In genomic region chr10:125061557-125062243, GRCh38 we compare ENCODE assay signal across 9 cellular contexts.
DNase-seq lines count a peak whose midpoint lies in the region; ATAC-seq, FAIRE-seq and TF ChIP-seq lines count a peak whose summit lies in the region.
"Had no signal": no experiment of that assay in that cellular context is flagged by ENCODE, and none has a peak within 500 bp of the region (broad histone marks: within the 10 kb centered on the region; RNA-seq: fewer than 3 reads in every experiment).

No MANE protein-coding gene starts in this region.

- H3K27me3 ChIP-seq in ascending aorta (no peaks in the 10 kb centered on the region), muscle layer of colon (ENCODE audit: control insufficient read depth in 1 of 2, insufficient read depth in 2 of 2, low read length in 2 of 2) (no peaks in the 10 kb centered on the region), MG63 (no peaks in the 10 kb centered on the region)

- peak overlapping the region; percentile 29 for H3K4me2 ChIP-seq in A549

- H3K9me3 ChIP-seq in A549 (no peaks in the 10 kb centered on the region), ascending aorta (no peaks in the 10 kb centered on the region), muscle layer of colon (ENCODE audit: low read length) (no peaks in the 10 kb centered on the region), MG63 (peaks cover 5% of the 10 kb centered on the region; the same call in 1 of the 2 replicates)

- WGBS in A549 (ENCODE audit: missing lambda C conversion rate) = 83% methylated on average over 21 of the region's 21 CpGs

- H3K9ac ChIP-seq in muscle layer of colon (ENCODE audit: low read length) = peak overlapping the region; percentile 28

- DNase-seq in A549 (ENCODE audit: low read depth in 1 of 2, low spot score in 1 of 2) = no peak
- no peak for DNase-seq in ascending aorta (ENCODE audit: low spot score in 2 of 2)
- no peak for DNase-seq in NCI-H345 (lab: John Stamatoyannopoulos, UW)
- DNase-seq in MG63 = no peak

- intact Hi-C loops in ascending aorta (cut with DNase I) = loop anchor here (1.0 to 2.0 kb wide), 7 partner anchors 13 to 99 kb away; partner anchors contain the start of gene CTBP2

- H3K27ac ChIP-seq in A549 = peak overlapping the region; percentile 26 to 73; a peak in 4 of 6 replicates
- H3K27ac ChIP-seq in ascending aorta = peak overlapping the region; percentile 99
- H3K27ac ChIP-seq in muscle layer of colon (ENCODE audit: low read depth, low read length) = peak overlapping the region; percentile 22

- POLR2A ChIA-PET in A549 (lab: Yijun Ruan, JAX) = no interaction called here

- CTCF ChIA-PET in A549 (lab: Yijun Ruan, JAX) = interaction anchor here (0.7 to 8.3 kb wide), 29 partner anchors 8 to 355 kb away, joined by 3 to 105 read pairs (median 4); no protein-coding TSS in a partner anchor

- H3K4me3 ChIP-seq in A549 (no peak overlapping the region), ascending aorta (peak overlapping the region in 1 of 2 donors; percentile 47), muscle layer of colon (ENCODE audit: low read depth in 1 of 2, low read length in 2 of 2) (peak overlapping the region in 1 of 2 donors; percentile 51), MG63 (no peak overlapping the region)

- peak in 1 of 2 experiments; percentile 39; a peak in 4 of 6 replicates for ATAC-seq in A549
- ATAC-seq in HG02852 (IDR thresholded peaks at IDR 0.05; ENCODE audit: unreplicated experiment) = peak; percentile 34
- ATAC-seq in GM21528 (IDR thresholded peaks at IDR 0.05; ENCODE audit: low FRiP score, unreplicated experiment) = no peak
- no peak for ATAC-seq in GM21447 (IDR thresholded peaks at IDR 0.05; ENCODE audit: unreplicated experiment)

- TF ChIP-seq EP300 in A549 (IDR thresholded peaks at IDR 0.05) = no peak

- no peak for FAIRE-seq in A549 (lab: Jason Lieb, UNC)
- FAIRE-seq: islet of Langerhans had no signal

- H3K4me1 ChIP-seq in A549 = peaks cover 25% of the 10 kb centered on the region
- peaks cover 52 to 83% of the 10 kb centered on the region in 2 donors for H3K4me1 ChIP-seq in ascending aorta
- peaks cover 93% of the 10 kb centered on the region for H3K4me1 ChIP-seq in muscle layer of colon (ENCODE audit: insufficient read depth, low read length)

- H3K36me3 ChIP-seq in ascending aorta (no peaks in the 10 kb centered on the region), muscle layer of colon (ENCODE audit: insufficient read depth, low read length) (no peaks in the 10 kb centered on the region), MG63 (peaks cover 60% of the 10 kb centered on the region)

- TF ChIP-seq CTCF in A549 (IDR thresholded peaks at IDR 0.05) (no peak), ascending aorta (IDR thresholded peaks at IDR 0.05) (no peak)

- no peak for TF ChIP-seq POLR2A in A549 (IDR thresholded peaks at IDR 0.05; ENCODE audit: low read length)

- no peak for TF ChIP-seq RAD21 in A549 (conservative IDR thresholded peaks at IDR 0.05 in 1 of 2, IDR thresholded peaks at IDR 0.05 in 1 of 2)

TF ChIP-seq in A549, 52 proteins besides CTCF, POLR2A, EP300 and RAD21:
- TF ChIP-seq ATOH8 (CRISPR knock-in tag; IDR thresholded peaks at IDR 0.05; ENCODE audit: low read depth) (no peak), HEYL (CRISPR knock-in tag; IDR thresholded peaks at IDR 0.05) (no peak), FOSL2 (IDR thresholded peaks at IDR 0.05) (no peak), FOSL2 (CRISPR knock-in tag; IDR thresholded peaks at IDR 0.05) (no peak), BHLHE40 (IDR thresholded peaks at IDR 0.05; ENCODE audit: low read depth, low read length) (no peak), HES2 (IDR thresholded peaks at IDR 0.05) (no peak), ZFP36 (IDR thresholded peaks at IDR 0.05; ENCODE audit: borderline replicate concordance, partially characterized antibody) (no peak), CHD4 (IDR thresholded peaks at IDR 0.05; ENCODE audit: borderline replicate concordance) (no peak), NFE2L2 (conservative IDR thresholded peaks at IDR 0.05; ENCODE audit: low read length) (no peak), RARB (CRISPR knock-in tag; IDR thresholded peaks at IDR 0.05) (no peak), USF2 (IDR thresholded peaks at IDR 0.05) (no peak), ZNF302 (CRISPR knock-in tag; IDR thresholded peaks at IDR 0.05) (no peak), CBX2 (IDR thresholded peaks at IDR 0.05; ENCODE audit: borderline replicate concordance, low read depth) (no peak), POLR2AphosphoS2 (conservative IDR thresholded peaks at IDR 0.05; ENCODE audit: low read length) (no peak), MAFK (IDR thresholded peaks at IDR 0.05; ENCODE audit: partially characterized antibody) (no peak), E2F6 (IDR thresholded peaks at IDR 0.05; ENCODE audit: borderline replicate concordance, low read depth) (no peak), NPAS2 (CRISPR knock-in tag; IDR thresholded peaks at IDR 0.05; ENCODE audit: borderline replicate concordance) (no peak)

Comparison
In these comparisons a context has a peak if more than half of its experiments do, and no peak if none do; other contexts are left out.
1. H3K27ac ChIP-seq: peak in every context shown above with its lines; median percentile 99 in ascending aorta; 50 in A549; 22 in muscle layer of colon.